In the genomic region with DNA sequence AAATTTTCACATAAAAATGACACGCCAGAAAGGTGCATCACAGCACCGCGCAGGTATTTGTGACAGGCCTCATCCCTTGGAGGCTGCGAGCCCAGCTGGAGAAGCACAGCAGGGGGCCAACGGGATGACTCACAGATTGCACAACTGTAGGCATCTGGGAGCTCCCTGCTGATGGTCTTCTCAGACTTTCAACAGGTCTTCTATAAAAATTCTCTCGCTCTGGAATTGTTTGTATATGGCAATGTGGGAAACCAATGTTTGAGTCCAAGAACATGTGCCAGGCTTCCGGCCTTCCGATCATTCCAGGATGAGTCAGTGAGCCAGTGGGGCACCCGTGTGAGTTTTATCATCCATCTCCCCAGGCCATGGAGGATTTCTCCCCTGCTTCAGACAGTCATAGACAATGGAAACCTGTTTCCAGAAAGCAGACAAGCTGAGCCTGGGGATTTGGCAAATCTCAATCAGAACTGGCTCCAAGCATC, we compare ENCODE assay signal across 10 cellular contexts. TPM values are rescaled to one million over a fixed set of nuclear protein-coding genes. Genes with fewer than 3 reads are reported as not detected.
DNase-seq lines count a peak whose midpoint lies in the region; ATAC-seq, FAIRE-seq and TF ChIP-seq lines count a peak whose summit lies in the region.
"Had no signal": no experiment of that assay in that cellular context is flagged by ENCODE, and none has a peak within 500 bp of the region (broad histone marks: within the 10 kb centered on the region; RNA-seq: fewer than 3 reads in every experiment).

No MANE protein-coding gene starts in this region.

- H3K4me3 ChIP-seq in A549, result no peak overlapping the region
- H3K4me3 ChIP-seq in SJCRH30, result no peak overlapping the region
- H3K4me3 ChIP-seq in aorta (ENCODE audit: low read length in 2 of 2), result no peak overlapping the region
- H3K4me3 ChIP-seq: dorsolateral prefrontal cortex, Peyer's patch had no signal

- H3K27me3 ChIP-seq in SJCRH30 (no peaks in the 10 kb centered on the region), aorta (ENCODE audit: control insufficient read depth in 1 of 2, insufficient read depth in 2 of 2, low read length in 1 of 2) (no peaks in the 10 kb centered on the region)

- peak; percentile 89 to 95; a peak in 3 of 5 replicates for TF ChIP-seq EP300 in A549 (IDR thresholded peaks at IDR 0.05)

- ATAC-seq in A549 (peak; percentile 89 to 96), aorta (ENCODE audit: low FRiP score) (no peak), HG03460 (IDR thresholded peaks at IDR 0.05; ENCODE audit: unreplicated experiment) (no peak)

- CTCF ChIA-PET in A549 (lab: Yijun Ruan, JAX), result interaction anchor here (0.9 to 2.6 kb wide), 3 partner anchors 10 to 31 kb away, joined by 3 to 20 read pairs (median 6); partner anchors contain the start of gene ADORA2B

- no peaks in the 10 kb centered on the region for H3K36me3 ChIP-seq in SJCRH30
- no peaks in the 10 kb centered on the region for H3K36me3 ChIP-seq in aorta (ENCODE audit: control insufficient read depth in 1 of 2, insufficient read depth in 2 of 2, low read length in 1 of 2)
- H3K36me3 ChIP-seq: Peyer's patch had no signal

- H3K4me1 ChIP-seq in A549 (peaks cover 33% of the 10 kb centered on the region), SJCRH30 (peaks cover 17% of the 10 kb centered on the region), aorta (ENCODE audit: control insufficient read depth in 1 of 2, insufficient read depth in 2 of 2, low read length in 2 of 2) (no peaks in the 10 kb centered on the region)

- H3K27ac ChIP-seq in A549 (peak overlapping the region; percentile 71 to 84), SJCRH30 (peak overlapping the region; percentile 6; the same call in 1 of the 2 replicates), aorta (ENCODE audit: low read depth in 1 of 2, low read length in 2 of 2) (no peak overlapping the region)
- H3K27ac ChIP-seq: dorsolateral prefrontal cortex, Peyer's patch had no signal

- 6% methylated on average over 9 of the region's 9 CpGs for WGBS in A549 (ENCODE audit: missing lambda C conversion rate)
- WGBS in aorta, 2 donors, result 68 to 70% methylated on average over 9 of the region's 9 CpGs

- TF ChIP-seq POLR2A in A549 (IDR thresholded peaks at IDR 0.05; ENCODE audit: low read length) (no peak), H54 (IDR thresholded peaks at IDR 0.05; ENCODE audit: low read depth, low read length) (no peak)

- DNase-seq in A549 (ENCODE audit: low read depth in 1 of 2, low spot score in 1 of 2) (peak; percentile 77 to 95), H54 (ENCODE audit: insufficient read length, low spot score) (peak; percentile 84), SJCRH30 (peak; percentile 87 to 92), fibroblast of the conjunctiva (ENCODE audit: low read depth) (peak; percentile 80), NCI-H1092 treated with DMSO at 0.1 percent for 48 hours (lab: John Stamatoyannopoulos, UW) (no peak), aorta (no peak), iPS-NIHi11 (ENCODE audit: low spot score) (no peak)
- DNase-seq: dorsolateral prefrontal cortex had no signal

- H3K4me2 ChIP-seq in A549, result peak overlapping the region; percentile 35

- H3K9me3 ChIP-seq in A549 (peaks cover 10% of the 10 kb centered on the region; the same call in 2 of the 3 replicates), SJCRH30 (replicated peaks) (peaks cover 8% of the 10 kb centered on the region), aorta (ENCODE audit: control insufficient read depth, low read length) (peaks cover 1% of the 10 kb centered on the region)
- H3K9me3 ChIP-seq: Peyer's patch had no signal

- peak; percentile 22 to 65 for TF ChIP-seq RAD21 in A549 (conservative IDR thresholded peaks at IDR 0.05 in 1 of 2, IDR thresholded peaks at IDR 0.05 in 1 of 2)

- FAIRE-seq in A549 (lab: Jason Lieb, UNC) (peak; percentile 100), H54 (lab: Jason Lieb, UNC) (peak; percentile 98)

- intact Hi-C loops in aorta (cut with DNase I), result no loop called here

- TF ChIP-seq CTCF in A549 (IDR thresholded peaks at IDR 0.05), result no peak

- POLR2A ChIA-PET in A549 (lab: Yijun Ruan, JAX), result interaction anchor here (0.7 to 1.0 kb wide), 3 partner anchors 37 to 78 kb away, joined by 3 to 8 read pairs (median 4); partner anchors contain the start of gene ZSWIM7

TF ChIP-seq in A549, 52 proteins besides CTCF, POLR2A, EP300 and RAD21 (continues in another document):
- TF ChIP-seq KDM5A (IDR thresholded peaks at IDR 0.05) (no peak), GATA3 (IDR thresholded peaks at IDR 0.05; ENCODE audit: borderline replicate concordance) (peak; percentile 94), ATOH8 (CRISPR knock-in tag; IDR thresholded peaks at IDR 0.05; ENCODE audit: low read depth) (peak; percentile 88; the same call in 1 of the 2 replicates), RARB (CRISPR knock-in tag; IDR thresholded peaks at IDR 0.05) (no peak), ZSCAN20 (CRISPR knock-in tag; IDR thresholded peaks at IDR 0.05) (peak; percentile 15; the same call in 1 of the 2 replicates), EHMT2 (IDR thresholded peaks at IDR 0.05; ENCODE audit: low read depth) (no peak), BHLHE40 (IDR thresholded peaks at IDR 0.05; ENCODE audit: low read depth, low read length) (0 out of 2 replicates have a peak, but pooled peaks have one; percentile 29), MYC (IDR thresholded peaks at IDR 0.05; ENCODE audit: borderline replicate concordance, low read length) (peak; percentile 75), NPAS2 (CRISPR knock-in tag; IDR thresholded peaks at IDR 0.05; ENCODE audit: borderline replicate concordance) (peak; percentile 65; the same call in 1 of the 2 replicates), FOSL2 (IDR thresholded peaks at IDR 0.05) (peak; percentile 100), FOSL2 (CRISPR knock-in tag; IDR thresholded peaks at IDR 0.05) (peak; percentile 99), E2F6 (IDR thresholded peaks at IDR 0.05; ENCODE audit: borderline replicate concordance, low read depth) (no peak), TP53 (CRISPR knock-in tag; IDR thresholded peaks at IDR 0.05) (no peak), JUNB (IDR thresholded peaks at IDR 0.05) (peak; percentile 100), CHD4 (IDR thresholded peaks at IDR 0.05; ENCODE audit: borderline replicate concordance) (no peak), NR3C1 (IDR thresholded peaks at IDR 0.05) (no peak), CEBPB (IDR thresholded peaks at IDR 0.05) (peak; percentile 99 to 100), KDM1A (IDR thresholded peaks at IDR 0.05; ENCODE audit: low read depth) (0 out of 2 replicates have a peak, but pooled peaks have one; percentile 10), HDAC2 (IDR thresholded peaks at IDR 0.05) (no peak), FOSB (CRISPR knock-in tag; IDR thresholded peaks at IDR 0.05) (peak; percentile 71; the same call in 1 of the 2 replicates), HOXA7 (CRISPR knock-in tag; IDR thresholded peaks at IDR 0.05) (no peak)
- TF ChIP-seq, protein P1, sequence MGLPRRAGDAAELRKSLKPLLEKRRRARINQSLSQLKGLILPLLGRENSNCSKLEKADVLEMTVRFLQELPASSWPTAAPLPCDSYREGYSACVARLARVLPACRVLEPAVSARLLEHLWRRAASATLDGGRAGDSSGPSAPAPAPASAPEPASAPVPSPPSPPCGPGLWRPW (IDR thresholded peaks at IDR 0.05), result peak; percentile 95
- TF ChIP-seq, protein P2, sequence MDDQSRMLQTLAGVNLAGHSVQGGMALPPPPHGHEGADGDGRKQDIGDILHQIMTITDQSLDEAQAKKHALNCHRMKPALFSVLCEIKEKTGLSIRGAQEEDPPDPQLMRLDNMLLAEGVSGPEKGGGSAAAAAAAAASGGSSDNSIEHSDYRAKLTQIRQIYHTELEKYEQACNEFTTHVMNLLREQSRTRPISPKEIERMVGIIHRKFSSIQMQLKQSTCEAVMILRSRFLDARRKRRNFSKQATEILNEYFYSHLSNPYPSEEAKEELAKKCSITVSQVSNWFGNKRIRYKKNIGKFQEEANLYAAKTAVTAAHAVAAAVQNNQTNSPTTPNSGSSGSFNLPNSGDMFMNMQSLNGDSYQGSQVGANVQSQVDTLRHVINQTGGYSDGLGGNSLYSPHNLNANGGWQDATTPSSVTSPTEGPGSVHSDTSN (IDR thresholded peaks at IDR 0.05), result peak; percentile 92
- TF ChIP-seq, protein P3, sequence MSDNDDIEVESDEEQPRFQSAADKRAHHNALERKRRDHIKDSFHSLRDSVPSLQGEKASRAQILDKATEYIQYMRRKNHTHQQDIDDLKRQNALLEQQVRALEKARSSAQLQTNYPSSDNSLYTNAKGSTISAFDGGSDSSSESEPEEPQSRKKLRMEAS (IDR thresholded peaks at IDR 0.05), result peak; percentile 93

RNA-seq across cellular contexts. Expression of gene ADORA2B, which starts 24.1 kb away (rescaled TPM):
- polyA plus RNA-seq in A549 (2011; rRNA removed), result 10.2 and 14.4 TPM in 2 replicates
- 6.1 and 8.5 TPM in 2 replicates for polyA plus RNA-seq in A549 (2012; cell fraction: cytosol; rRNA removed)
- polyA plus RNA-seq in A549 (2012; cell fraction: nucleus; rRNA removed), result 7.3 and 7.9 TPM in 2 replicates
- polyA plus RNA-seq in A549 (2017; fragmentation: RNase III; extraction: RNeasy Plus Mini Kit Qiagen cat#74134 plus additional on column Dnase treatment), result 5.7 to 6.3 TPM (median 6.2 TPM) in 3 replicates
- 10.2 and 14.4 TPM in 2 replicates for polyA minus RNA-seq in A549 (2011; rRNA and poly(A)+ RNA removed)
- total RNA-seq in SJCRH30 (2014; rRNA removed; shearing (Covaris generic)), result 15.1 TPM in 2 replicates
- 1 to 10 TPM in 1 of 2 donors, under 1 TPM in 1; 0.71 to 1.2 TPM for total RNA-seq in aorta
- under 1 TPM in 1 of 2 donors, not detected in 1; 0.63 TPM for polyA plus RNA-seq in aorta

Comparison
In these comparisons a context has a peak if more than half of its experiments do, and no peak if none do; other contexts are left out.
1. ATAC-seq: peak in A549 (2 of 2); none in aorta (single experiment) and HG03460 (single experiment).
2. DNase-seq: peak in A549 (2 of 2), H54 (single experiment), SJCRH30 (2 of 2) and fibroblast of the conjunctiva (single experiment); none in NCI-H1092 treated with DMSO at 0.1 percent for 48 hours (single experiment), aorta (0 of 2) and iPS-NIHi11 (single experiment).
3. H3K27ac ChIP-seq: peak in A549 (2 of 2) and SJCRH30 (single experiment); none in aorta (0 of 2).